ENCODE assay signal across 8 cellular contexts in genomic region chr19:6279931-6280591, GRCh38. TPM values are rescaled to one million over a fixed set of nuclear protein-coding genes. Genes with fewer than 3 reads are reported as not detected.
A peak's percentile ranks its signal among the peaks of the same experiment; 100 is the strongest.
DNase-seq lines count a peak whose midpoint lies in the region; ATAC-seq, FAIRE-seq and TF ChIP-seq lines count a peak whose summit lies in the region.

MLLT1 (minus strand) TSS chr19:6279975; CDS start chr19:6279784, 191 bp downstream.

- H3K27me3 ChIP-seq in BLaER1 treated with 17β-estradiol and CSF1 and Interleukin-3, amounts not matched to agents 10 nM and 100 nM, result no peaks in the 10 kb centered on the region
- H3K27me3 ChIP-seq in HepG2 (ENCODE audit: control insufficient read depth in 1 of 2, insufficient read depth in 2 of 2, low read length in 2 of 2), result no peaks in the 10 kb centered on the region

- peak within 1 kb of the TSS; percentile 81 to 90 (median 86) for H3K27ac ChIP-seq in BLaER1 treated with 17β-estradiol and CSF1 and Interleukin-3, amounts not matched to agents 10 nM and 100 nM
- peak within 1 kb of the TSS; percentile 65 for H3K27ac ChIP-seq in HepG2 (ENCODE audit: extremely low read length, insufficient read depth, low read length)

- peak; percentile 89 for ATAC-seq in GM19324 (IDR thresholded peaks at IDR 0.05; ENCODE audit: low FRiP score, unreplicated experiment)
- peak; percentile 89 for ATAC-seq in HG03520 (IDR thresholded peaks at IDR 0.05; ENCODE audit: unreplicated experiment)
- ATAC-seq in HepG2, result peak; percentile 95

- H3K27me3 Mint-ChIP-seq in dendritic cell treated with granulocyte-macrophage colony-stimulating factor and Interleukin-4, amounts not matched to agents 40 ng/mL and 50 ng/mL, for 4 days, result peaks cover 9% of the 10 kb centered on the region

- no peak for TF ChIP-seq POLR2A in HepG2 (IDR thresholded peaks at IDR 0.05; ENCODE audit: insufficient read depth in 1 of 2, low read depth in 2 of 2, low read length in 2 of 2)

- H3K9me3 Mint-ChIP-seq in dendritic cell treated with granulocyte-macrophage colony-stimulating factor and Interleukin-4, amounts not matched to agents 40 ng/mL and 50 ng/mL, for 4 days, result no peaks in the 10 kb centered on the region

- H3K4me3 ChIP-seq in BLaER1 treated with 17β-estradiol and CSF1 and Interleukin-3, amounts not matched to agents 10 nM and 100 nM, result peak within 1 kb of the TSS; percentile 87 to 98 (median 96)
- peak within 1 kb of the TSS; percentile 67 to 99 (median 96) for H3K4me3 ChIP-seq in HepG2 (replicated peaks in 1 of 3; ENCODE audit: insufficient read depth in 1 of 3, low read depth in 2 of 3, low read length in 3 of 3)

- POLR2A ChIA-PET in HepG2 (lab: Yijun Ruan, JAX), result no interaction called here

- TF ChIP-seq CTCF in HepG2 (CRISPR knock-in tag; IDR thresholded peaks at IDR 0.05), result peak; percentile 70

- peaks cover 31% of the 10 kb centered on the region for H3K36me3 Mint-ChIP-seq in dendritic cell treated with granulocyte-macrophage colony-stimulating factor and Interleukin-4, amounts not matched to agents 40 ng/mL and 50 ng/mL, for 4 days (ENCODE audit: low read depth)

- H3K4me1 Mint-ChIP-seq in dendritic cell treated with granulocyte-macrophage colony-stimulating factor and Interleukin-4, amounts not matched to agents 40 ng/mL and 50 ng/mL, for 4 days (ENCODE audit: low read depth), result peaks cover 40% of the 10 kb centered on the region

- peaks cover 13 to 40% (median 24%) of the 10 kb centered on the region in 11 experiments for H3K9me3 ChIP-seq in BLaER1 treated with 17β-estradiol and CSF1 and Interleukin-3, amounts not matched to agents 10 nM and 100 nM (replicated peaks in 1 of 11)
- H3K9me3 ChIP-seq in HepG2 (ENCODE audit: low read length), result no peaks in the 10 kb centered on the region

- peak within 1 kb of the TSS; percentile 91 to 99 (median 95) for H3K4me2 ChIP-seq in BLaER1 treated with 17β-estradiol and CSF1 and Interleukin-3, amounts not matched to agents 10 nM and 100 nM
- H3K4me2 ChIP-seq in HepG2 (ENCODE audit: low read depth, low read length), result peak within 1 kb of the TSS; percentile 90

- intact Hi-C loops in dendritic cell treated with granulocyte-macrophage colony-stimulating factor and Interleukin-4, amounts not matched to agents 40 ng/mL and 50 ng/mL, for 4 days (cut with micrococcal nuclease), result loop anchor here (5.0 kb wide), 1 partner anchor 38 kb away; no protein-coding TSS in a partner anchor
- intact Hi-C loops in HepG2 (cut with micrococcal nuclease; ENCODE audit: unreplicated experiment), result no loop called here

- DNase-seq in NCI-H748 treated with DMSO at 0.1 percent for 48 hours (lab: John Stamatoyannopoulos, UW) (peak; percentile 31), HepG2 (ENCODE audit: low spot score) (peak; percentile 89)
- DNase-seq in activated CD4-positive, alpha-beta T cell treated with anti-CD3 and anti-CD28 coated beads, Interleukin-2, amount 50 U/mL, for 24 hours (ENCODE audit: low read depth in 1 of 2, low spot score in 1 of 2), result peak; percentile 91 to 94
- peak; percentile 95 for DNase-seq in stimulated activated CD4-positive, alpha-beta T cell treated with anti-CD3 and anti-CD28 coated beads, Interleukin-2, amount 100 ng/mL, for 48 hours

- CTCF ChIA-PET in HepG2 (lab: Yijun Ruan, JAX; ENCODE audit: low intra/inter-chr PET ratio, low total read pairs), result interaction anchor here (1.2 kb wide), 1 partner anchor 20 kb away, joined by 4 read pairs; no protein-coding TSS in a partner anchor

- H3K4me3 Mint-ChIP-seq in dendritic cell treated with granulocyte-macrophage colony-stimulating factor and Interleukin-4, amounts not matched to agents 40 ng/mL and 50 ng/mL, for 4 days, result peak within 1 kb of the TSS; percentile 89

- TF ChIP-seq RAD21 in HepG2 (CRISPR knock-in tag; IDR thresholded peaks at IDR 0.05), result peak; percentile 59; the same call in 1 of the 2 replicates

- no TSS peak for BruUV-seq in HepG2 (replicated peaks; lab: Mats Ljungman, UMichigan)

- no peak within 1 kb of the TSS for H2AFZ ChIP-seq in HepG2 (ENCODE audit: low read length)

- peaks cover 38 to 41% (median 40%) of the 10 kb centered on the region in 10 experiments for H3K4me1 ChIP-seq in BLaER1 treated with 17β-estradiol and CSF1 and Interleukin-3, amounts not matched to agents 10 nM and 100 nM
- H3K4me1 ChIP-seq in HepG2 (ENCODE audit: insufficient read depth, low read length), result peaks cover 43% of the 10 kb centered on the region

- in situ Hi-C loops in HepG2 (cut with HindIII; ENCODE audit: extremely low pct_ligation_motif_present, low pct_unique_long_range_greater_than_20kb), result no loop called here

- H3K9ac ChIP-seq in BLaER1 treated with 17β-estradiol and CSF1 and Interleukin-3, amounts not matched to agents 10 nM and 100 nM, result peak within 1 kb of the TSS; percentile 88 to 97 (median 94)
- H3K9ac ChIP-seq in HepG2 (ENCODE audit: insufficient read depth, low read depth, low read length), result peak within 1 kb of the TSS; percentile 88

- peaks cover 39 to 44% (median 42%) of the 10 kb centered on the region in 11 experiments; a peak in 21 of 22 replicates for H4K20me1 ChIP-seq in BLaER1 treated with 17β-estradiol and CSF1 and Interleukin-3, amounts not matched to agents 10 nM and 100 nM
- H4K20me1 ChIP-seq in HepG2 (ENCODE audit: insufficient read depth, low read length), result peaks cover 24% of the 10 kb centered on the region; the same call in 1 of the 2 replicates

- peaks cover 44% of the 10 kb centered on the region for H3K79me2 ChIP-seq in HepG2 (ENCODE audit: insufficient read depth, low read length)

- WGBS in HepG2 (ENCODE audit: low lambda C conversion rate), result 21% methylated on average over 14 of the region's 66 CpGs

- no peak for FAIRE-seq in HepG2 (lab: Jason Lieb, UNC)

- peaks cover 0 to 34% (median 22%) of the 10 kb centered on the region in 11 experiments; a peak in 19 of 22 replicates for H3K36me3 ChIP-seq in BLaER1 treated with 17β-estradiol and CSF1 and Interleukin-3, amounts not matched to agents 10 nM and 100 nM
- peaks cover 0 to 9% of the 10 kb centered on the region in 2 experiments; a peak in 2 of 5 replicates for H3K36me3 ChIP-seq in HepG2 (replicated peaks in 1 of 2; ENCODE audit: control insufficient read depth in 1 of 2, insufficient read depth in 2 of 2, low read length in 2 of 2)

- no peak for TF ChIP-seq EP300 in HepG2 (IDR thresholded peaks at IDR 0.05; ENCODE audit: low read depth in 2 of 2, low read length in 2 of 2)
- no peak for TF ChIP-seq EP300 in HepG2 (CRISPR knock-in tag; IDR thresholded peaks at IDR 0.05; ENCODE audit: borderline replicate concordance)

- peak within 1 kb of the TSS; percentile 87 for H3K27ac Mint-ChIP-seq in dendritic cell treated with granulocyte-macrophage colony-stimulating factor and Interleukin-4, amounts not matched to agents 40 ng/mL and 50 ng/mL, for 4 days

TF ChIP-seq in HepG2, 621 proteins besides CTCF, POLR2A, EP300 and RAD21 (continues in another document):
- TF ChIP-seq SIN3A (IDR thresholded peaks at IDR 0.05; ENCODE audit: borderline replicate concordance, low read depth, low read length), result 0 out of 2 replicates have a peak, but pooled peaks have one; percentile 11
- TF ChIP-seq ZKSCAN5 (CRISPR knock-in tag; IDR thresholded peaks at IDR 0.05), result no peak
- no peak for TF ChIP-seq ZFP41 (CRISPR knock-in tag; IDR thresholded peaks at IDR 0.05; ENCODE audit: borderline replicate concordance)
- TF ChIP-seq MXD3 (CRISPR knock-in tag; IDR thresholded peaks at IDR 0.05), result peak; percentile 84
- no peak for TF ChIP-seq KDM5A (IDR thresholded peaks at IDR 0.05; ENCODE audit: borderline replicate concordance, low read length)
- TF ChIP-seq REPIN1 (CRISPR knock-in tag; IDR thresholded peaks at IDR 0.05; ENCODE audit: borderline replicate concordance, low read depth), result no peak
- 0 out of 2 replicates have a peak, but pooled peaks have one; percentile 17 for TF ChIP-seq ZNF253 (CRISPR knock-in tag; IDR thresholded peaks at IDR 0.05; ENCODE audit: borderline replicate concordance)

RNA-seq across cellular contexts. Expression of gene MLLT1, which starts in this region (rescaled TPM):
- total RNA-seq in HepG2 (2016; rRNA removed; fragmentation: Illumina TruSeq; extraction: Trizol), result 11.6 and 12.2 TPM in 2 replicates
- total RNA-seq in HepG2 (2016; cell fraction: cytosol; rRNA removed; fragmentation: Illumina TruSeq; extraction: Trizol; ENCODE audit: low read depth), result 8.6 and 9.6 TPM in 2 replicates
- 9.5 and 12.5 TPM in 2 replicates for total RNA-seq in HepG2 (2016; cell fraction: insoluble cytoplasmic fraction; rRNA removed; fragmentation: Illumina TruSeq; extraction: Trizol)
- total RNA-seq in HepG2 (2016; cell fraction: membrane; rRNA removed; fragmentation: Illumina TruSeq; extraction: Trizol), result 12.7 and 15.3 TPM in 2 replicates
- total RNA-seq in HepG2 (2016; cell fraction: nucleus; rRNA removed; fragmentation: Illumina TruSeq; extraction: Trizol), result 8.8 and 10.0 TPM in 2 replicates
- 11.7 and 12.7 TPM in 2 replicates for polyA plus RNA-seq in HepG2 (2011; rRNA removed)
- polyA plus RNA-seq in HepG2 (2011; cell fraction: cytosol; rRNA removed), result 7.4 and 11.8 TPM in 2 replicates
- 27.2 and 40.6 TPM in 2 replicates for polyA plus RNA-seq in HepG2 (2011; cell fraction: nucleus; rRNA removed)
- polyA plus RNA-seq in HepG2 (2012), result 11.3 and 13.5 TPM in 2 replicates
- 4.7 and 6.0 TPM in 2 replicates for polyA plus RNA-seq in HepG2 (2016; cell fraction: cytosol; fragmentation: Illumina TruSeq; extraction: Trizol; ENCODE audit: low read depth)
- polyA plus RNA-seq in HepG2 (2016; cell fraction: insoluble cytoplasmic fraction; fragmentation: Illumina TruSeq; extraction: Trizol; ENCODE audit: low read depth), result 21.6 and 27.3 TPM in 2 replicates
- 15.1 and 15.5 TPM in 2 replicates for polyA plus RNA-seq in HepG2 (2016; cell fraction: membrane; fragmentation: Illumina TruSeq; extraction: Trizol; ENCODE audit: low read depth)
- 29.9 and 38.7 TPM in 2 replicates for polyA plus RNA-seq in HepG2 (2016; cell fraction: nucleus; fragmentation: Illumina TruSeq; extraction: Trizol; ENCODE audit: insufficient read depth, low read depth)
- polyA minus RNA-seq in HepG2 (2011; rRNA and poly(A)+ RNA removed; ENCODE audit: low replicate concordance), result 22.8 and 26.1 TPM in 2 replicates
- polyA minus RNA-seq in HepG2 (2011; cell fraction: cytosol; rRNA and poly(A)+ RNA removed), result 20.7 and 22.7 TPM in 2 replicates
- 5.4 and 5.6 TPM in 2 replicates for polyA minus RNA-seq in HepG2 (2011; cell fraction: nucleus; rRNA and poly(A)+ RNA removed)

Comparison
In these comparisons a context has a peak if more than half of its experiments do, and no peak if none do; other contexts are left out.
1. Peak in every context shown above with its lines: DNase-seq, ATAC-seq, H3K4me3 ChIP-seq and H3K27ac ChIP-seq.
2. DNase-seq: peak in every context shown above with its lines; median percentile 95 in stimulated activated CD4-positive, alpha-beta T cell treated with anti-CD3 and anti-CD28 coated beads, Interleukin-2, amount 100 ng/mL, for 48 hours; 92 in activated CD4-positive, alpha-beta T cell treated with anti-CD3 and anti-CD28 coated beads, Interleukin-2, amount 50 U/mL, for 24 hours; 89 in HepG2; 31 in NCI-H748 treated with DMSO at 0.1 percent for 48 hours.